26 cellular contexts compared by ENCODE assay signal in genomic region chr3:49498239-49498638, GRCh38. TPM values are rescaled to one million over a fixed set of nuclear protein-coding genes. Genes with fewer than 3 reads are reported as not detected.
DNase-seq lines count a peak whose midpoint lies in the region; ATAC-seq and TF ChIP-seq lines count a peak whose summit lies in the region.
"Had no signal": no experiment of that assay in that cellular context is flagged by ENCODE, and none has a peak within 500 bp of the region (broad histone marks: within the 10 kb centered on the region; RNA-seq: fewer than 3 reads in every experiment).

No MANE protein-coding gene starts in this region.

- H2AFZ ChIP-seq in neural progenitor cell (replicated peaks): no peak overlapping the region

- H3K9ac ChIP-seq in neural progenitor cell: no peak overlapping the region

- no peak for ATAC-seq in activated naive CD8-positive, alpha-beta T cell treated with anti-CD3 and anti-CD28 coated beads, Interleukin-2, amount 10 ng/mL, durations not matched to agents 7 days and 5 days (ENCODE audit: low read depth)
- ATAC-seq in activated naive CD8-positive, alpha-beta T cell treated with anti-CD3 and anti-CD28 coated beads, Interleukin-2, amount 50 U/mL, for 24 hours: no peak
- no peak for ATAC-seq in GM19467 (IDR thresholded peaks at IDR 0.05; ENCODE audit: unreplicated experiment)
- ATAC-seq: activated CD8-positive, alpha-beta T cell treated with anti-CD3 and anti-CD28 coated beads for 36 hours; effector memory CD8-positive, alpha-beta T cell had no signal

- peaks cover 35% of the 10 kb centered on the region for H4K20me1 ChIP-seq in neural progenitor cell (ENCODE audit: low read depth)

- H3K36me3 ChIP-seq in neural progenitor cell (no peaks in the 10 kb centered on the region), tibial artery (peaks cover 0 to 4% (median 0%) of the 10 kb centered on the region in 3 donors)
- H3K36me3 ChIP-seq: right atrium auricular region had no signal

- no peak overlapping the region for H3K4me3 ChIP-seq in neural progenitor cell
- no peak overlapping the region for H3K4me3 ChIP-seq in tibial artery
- H3K4me3 ChIP-seq: right atrium auricular region, transverse colon had no signal

- TF ChIP-seq CTCF in neural progenitor cell (IDR thresholded peaks at IDR 0.05): no peak
- no peak for TF ChIP-seq CTCF in tibial artery (IDR thresholded peaks at IDR 0.05)

- peak overlapping the region; percentile 24 for H3K27ac Mint-ChIP-seq in activated naive CD8-positive, alpha-beta T cell treated with anti-CD3 and anti-CD28 coated beads, Interleukin-2, amount 10 ng/mL, durations not matched to agents 7 days and 5 days
- no peak overlapping the region for H3K27ac Mint-ChIP-seq in activated naive CD8-positive, alpha-beta T cell treated with anti-CD3 and anti-CD28 coated beads, Interleukin-2, amount 50 U/mL, for 24 hours
- peak overlapping the region; percentile 73 for H3K27ac Mint-ChIP-seq in neural progenitor cell
- no peak overlapping the region for H3K27ac Mint-ChIP-seq in T-helper 2 cell treated with Interferon-gamma antibody and Interleukin-4, amounts not matched to agents 5 μg/mL and 100 μg/mL, for 36 hours
- H3K27ac Mint-ChIP-seq: activated CD8-positive, alpha-beta T cell treated with anti-CD3 and anti-CD28 coated beads for 36 hours; activated naive CD8-positive, alpha-beta T cell; IgD-negative memory B cell had no signal

- H3K27me3 ChIP-seq in neural progenitor cell (no peaks in the 10 kb centered on the region), tibial artery (no peaks in the 10 kb centered on the region)
- H3K27me3 ChIP-seq: right atrium auricular region, transverse colon had no signal

- no peaks in the 10 kb centered on the region for H3F3A ChIP-seq in neural progenitor cell (ENCODE audit: low read depth)

- no peak overlapping the region for H3K4me3 Mint-ChIP-seq in activated naive CD8-positive, alpha-beta T cell treated with anti-CD3 and anti-CD28 coated beads, Interleukin-2, amount 10 ng/mL, durations not matched to agents 7 days and 5 days
- H3K4me3 Mint-ChIP-seq in activated naive CD8-positive, alpha-beta T cell treated with anti-CD3 and anti-CD28 coated beads, Interleukin-2, amount 50 U/mL, for 24 hours: no peak overlapping the region
- no peak overlapping the region for H3K4me3 Mint-ChIP-seq in neural progenitor cell
- no peak overlapping the region for H3K4me3 Mint-ChIP-seq in T-helper 2 cell treated with Interferon-gamma antibody and Interleukin-4, amounts not matched to agents 5 μg/mL and 100 μg/mL, for 36 hours
- H3K4me3 Mint-ChIP-seq: activated CD8-positive, alpha-beta T cell treated with anti-CD3 and anti-CD28 coated beads for 36 hours; activated naive CD8-positive, alpha-beta T cell; brain; CD4-positive, alpha-beta memory T cell; effector memory CD8-positive, alpha-beta T cell; IgD-negative memory B cell had no signal

- peaks cover 96% of the 10 kb centered on the region for H3K79me2 ChIP-seq in neural progenitor cell (ENCODE audit: low read depth)

- peaks cover 8% of the 10 kb centered on the region for H3K36me3 Mint-ChIP-seq in activated naive CD8-positive, alpha-beta T cell treated with anti-CD3 and anti-CD28 coated beads, Interleukin-2, amount 10 ng/mL, durations not matched to agents 7 days and 5 days
- H3K36me3 Mint-ChIP-seq in activated naive CD8-positive, alpha-beta T cell treated with anti-CD3 and anti-CD28 coated beads, Interleukin-2, amount 50 U/mL, for 24 hours (ENCODE audit: low read depth): peaks cover 16% of the 10 kb centered on the region
- H3K36me3 Mint-ChIP-seq in neural progenitor cell: peaks cover 15% of the 10 kb centered on the region
- peaks cover 11% of the 10 kb centered on the region for H3K36me3 Mint-ChIP-seq in T-helper 2 cell treated with Interferon-gamma antibody and Interleukin-4, amounts not matched to agents 5 μg/mL and 100 μg/mL, for 36 hours (ENCODE audit: low read depth)

- intact Hi-C loops in tibial artery (cut with DNase I; ENCODE audit: low total_unique reads): no loop called here

- H3K27ac ChIP-seq in neural progenitor cell (no peak overlapping the region), tibial artery (peak overlapping the region; percentile 5 to 34)
- H3K27ac ChIP-seq: 22Rv1, transverse colon had no signal

- no peak overlapping the region for H3K4me2 ChIP-seq in neural progenitor cell

- H3K4me1 ChIP-seq in neural progenitor cell: no peaks in the 10 kb centered on the region
- H3K4me1 ChIP-seq in tibial artery: peaks cover 0 to 80% (median 40%) of the 10 kb centered on the region in 4 donors

- POLR2A ChIA-PET in activated naive CD8-positive, alpha-beta T cell treated with anti-CD3 and anti-CD28 coated beads, Interleukin-2, amount 10 ng/mL, durations not matched to agents 7 days and 5 days (lab: Charles Lee): no interaction called here

- peaks cover 17% of the 10 kb centered on the region for H3K4me1 Mint-ChIP-seq in activated naive CD8-positive, alpha-beta T cell treated with anti-CD3 and anti-CD28 coated beads, Interleukin-2, amount 10 ng/mL, durations not matched to agents 7 days and 5 days
- H3K4me1 Mint-ChIP-seq in activated naive CD8-positive, alpha-beta T cell treated with anti-CD3 and anti-CD28 coated beads, Interleukin-2, amount 50 U/mL, for 24 hours: peaks cover 25% of the 10 kb centered on the region
- peaks cover 4% of the 10 kb centered on the region for H3K4me1 Mint-ChIP-seq in neural progenitor cell
- peaks cover 12% of the 10 kb centered on the region for H3K4me1 Mint-ChIP-seq in T-helper 2 cell treated with Interferon-gamma antibody and Interleukin-4, amounts not matched to agents 5 μg/mL and 100 μg/mL, for 36 hours (ENCODE audit: low read depth)

- H3K9me3 Mint-ChIP-seq in activated naive CD8-positive, alpha-beta T cell treated with anti-CD3 and anti-CD28 coated beads, Interleukin-2, amount 10 ng/mL, durations not matched to agents 7 days and 5 days: no peaks in the 10 kb centered on the region
- no peaks in the 10 kb centered on the region for H3K9me3 Mint-ChIP-seq in activated naive CD8-positive, alpha-beta T cell treated with anti-CD3 and anti-CD28 coated beads, Interleukin-2, amount 50 U/mL, for 24 hours
- H3K9me3 Mint-ChIP-seq in neural progenitor cell: no peaks in the 10 kb centered on the region
- H3K9me3 Mint-ChIP-seq in T-helper 2 cell treated with Interferon-gamma antibody and Interleukin-4, amounts not matched to agents 5 μg/mL and 100 μg/mL, for 36 hours: no peaks in the 10 kb centered on the region
- H3K9me3 Mint-ChIP-seq: activated CD8-positive, alpha-beta T cell treated with anti-CD3 and anti-CD28 coated beads for 36 hours; brain; CD4-positive, alpha-beta memory T cell; effector memory CD8-positive, alpha-beta T cell; IgD-negative memory B cell had no signal

- H3K9me3 ChIP-seq in neural progenitor cell (ENCODE audit: low read depth) (no peaks in the 10 kb centered on the region), tibial artery (no peaks in the 10 kb centered on the region)
- H3K9me3 ChIP-seq: right atrium auricular region, transverse colon had no signal

- H3K27me3 Mint-ChIP-seq in activated naive CD8-positive, alpha-beta T cell treated with anti-CD3 and anti-CD28 coated beads, Interleukin-2, amount 10 ng/mL, durations not matched to agents 7 days and 5 days: no peaks in the 10 kb centered on the region
- H3K27me3 Mint-ChIP-seq in activated naive CD8-positive, alpha-beta T cell treated with anti-CD3 and anti-CD28 coated beads, Interleukin-2, amount 50 U/mL, for 24 hours: no peaks in the 10 kb centered on the region
- no peaks in the 10 kb centered on the region for H3K27me3 Mint-ChIP-seq in neural progenitor cell (ENCODE audit: insufficient read depth, low read depth)
- no peaks in the 10 kb centered on the region for H3K27me3 Mint-ChIP-seq in T-helper 2 cell treated with Interferon-gamma antibody and Interleukin-4, amounts not matched to agents 5 μg/mL and 100 μg/mL, for 36 hours (ENCODE audit: low read depth)
- H3K27me3 Mint-ChIP-seq: activated CD8-positive, alpha-beta T cell treated with anti-CD3 and anti-CD28 coated beads for 36 hours; activated naive CD8-positive, alpha-beta T cell; brain; CD4-positive, alpha-beta memory T cell; effector memory CD8-positive, alpha-beta T cell; IgD-negative memory B cell had no signal

- no peak for DNase-seq in activated naive CD8-positive, alpha-beta T cell treated with anti-CD3 and anti-CD28 coated beads, Interleukin-2, amount 10 ng/mL, durations not matched to agents 7 days and 5 days
- no peak for DNase-seq in activated naive CD8-positive, alpha-beta T cell treated with anti-CD3 and anti-CD28 coated beads, Interleukin-2, amount 50 U/mL, for 24 hours
- DNase-seq in glomerular visceral epithelial cell (ENCODE audit: extremely low spot score) (peak; percentile 12), neural progenitor cell (ENCODE audit: low spot score) (no peak), tibial artery (no peak), NCI-H2081 (lab: John Stamatoyannopoulos, UW) (no peak)
- DNase-seq in T-helper 2 cell treated with Interferon-gamma antibody and Interleukin-4, amounts not matched to agents 5 μg/mL and 100 μg/mL, for 36 hours (ENCODE audit: low spot score): no peak
- DNase-seq: activated CD8-positive, alpha-beta T cell treated with anti-CD3 and anti-CD28 coated beads for 36 hours; AML-193; CD4-positive, alpha-beta memory T cell; DMS153; effector memory CD8-positive, alpha-beta T cell; NCI-H446; occipital lobe; Right ventricle myocardium superior; stimulated activated CD4-positive, alpha-beta T cell treated with anti-CD3 and anti-CD28 coated beads, Interleukin-12 subunit alpha, Interleukin-12 subunit beta, amount 100 ng/mL, for 4 hours; stimulated activated CD4-positive, alpha-beta T cell treated with anti-CD3 and anti-CD28 coated beads, Interleukin-4, amount 100 ng/mL, for 4 hours; stimulated activated naive CD4-positive, alpha-beta T cell; T1000; transverse colon had no signal

RNA-seq across cellular contexts. Expression of gene DAG1, which starts 28.2 kb away (rescaled TPM):
- 10 to 100 TPM; 14.1 to 17.5 TPM for total RNA-seq in activated naive CD8-positive, alpha-beta T cell treated with anti-CD3 and anti-CD28 coated beads, Interleukin-2, amount 10 ng/mL, durations not matched to agents 7 days and 5 days
- 67.5 and 94.5 TPM in 2 replicates for total RNA-seq in neural progenitor cell (ENCODE audit: low replicate concordance)

RNA-seq across cellular contexts. Expression of gene BSN, which starts 56.0 kb away (rescaled TPM):
- total RNA-seq in activated naive CD8-positive, alpha-beta T cell treated with anti-CD3 and anti-CD28 coated beads, Interleukin-2, amount 10 ng/mL, durations not matched to agents 7 days and 5 days: under 1 TPM; 0.08 to 0.14 TPM
- 0.17 and 0.53 TPM in 2 replicates for total RNA-seq in neural progenitor cell (ENCODE audit: low replicate concordance)

Comparison
In these comparisons a context has a peak if more than half of its experiments do, and no peak if none do; other contexts are left out.
1. H3K27ac Mint-ChIP-seq: peak in activated naive CD8-positive, alpha-beta T cell treated with anti-CD3 and anti-CD28 coated beads, Interleukin-2, amount 10 ng/mL, durations not matched to agents 7 days and 5 days (single experiment) and neural progenitor cell (single experiment); none in activated naive CD8-positive, alpha-beta T cell treated with anti-CD3 and anti-CD28 coated beads, Interleukin-2, amount 50 U/mL, for 24 hours (single experiment) and T-helper 2 cell treated with Interferon-gamma antibody and Interleukin-4, amounts not matched to agents 5 μg/mL and 100 μg/mL, for 36 hours (single experiment).